In the genomic region with DNA sequence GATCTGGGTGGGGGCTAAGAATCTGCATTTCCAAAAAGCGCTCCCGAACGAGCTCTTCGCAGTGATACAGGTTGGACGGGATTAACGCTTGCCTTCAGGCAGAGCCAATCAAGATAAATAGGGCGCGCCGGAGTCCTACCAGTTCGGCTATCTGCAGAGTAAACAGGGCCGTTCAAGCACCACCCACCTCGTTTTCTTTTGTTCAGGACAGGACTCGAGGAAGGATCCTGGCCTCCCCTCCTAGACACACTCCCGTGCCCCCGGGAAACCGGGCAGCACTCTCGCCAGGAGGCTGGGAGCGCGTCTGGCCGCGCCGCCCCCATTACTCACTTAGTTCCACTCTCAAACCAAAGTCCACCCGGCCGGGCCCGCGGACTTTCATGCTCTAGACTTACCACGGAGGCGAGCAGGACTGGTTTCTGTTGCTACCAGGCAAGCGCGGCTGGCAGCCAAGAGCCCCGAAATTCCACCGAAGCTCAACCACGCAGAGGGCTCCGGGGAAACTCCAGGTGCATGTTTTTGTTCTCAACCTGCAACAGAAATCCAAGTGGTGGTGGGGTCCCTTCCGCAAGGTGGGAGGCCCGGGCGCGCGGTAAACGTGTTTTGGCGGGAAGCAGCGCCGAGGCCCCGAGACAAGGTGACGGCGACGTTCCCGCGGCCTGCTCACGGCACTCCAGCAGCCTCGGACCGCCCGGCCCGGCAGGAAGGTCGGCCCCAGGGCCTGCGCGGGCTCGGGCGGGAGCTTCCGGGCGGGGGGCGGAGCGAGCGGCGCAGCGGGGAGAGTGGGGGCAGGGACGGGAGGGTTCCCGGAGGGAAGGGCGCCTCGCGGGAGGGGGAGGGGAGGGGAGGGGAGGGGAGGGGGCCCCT, we compare ENCODE assay signal across 1 cellular context.
TF ChIP-seq lines count a peak whose summit lies in the region.

No MANE protein-coding gene starts in this region.

TF ChIP-seq in HepG2, 621 proteins besides CTCF, POLR2A, EP300 and RAD21 (continued from another document and continues in another):
- TF ChIP-seq, protein P1, sequence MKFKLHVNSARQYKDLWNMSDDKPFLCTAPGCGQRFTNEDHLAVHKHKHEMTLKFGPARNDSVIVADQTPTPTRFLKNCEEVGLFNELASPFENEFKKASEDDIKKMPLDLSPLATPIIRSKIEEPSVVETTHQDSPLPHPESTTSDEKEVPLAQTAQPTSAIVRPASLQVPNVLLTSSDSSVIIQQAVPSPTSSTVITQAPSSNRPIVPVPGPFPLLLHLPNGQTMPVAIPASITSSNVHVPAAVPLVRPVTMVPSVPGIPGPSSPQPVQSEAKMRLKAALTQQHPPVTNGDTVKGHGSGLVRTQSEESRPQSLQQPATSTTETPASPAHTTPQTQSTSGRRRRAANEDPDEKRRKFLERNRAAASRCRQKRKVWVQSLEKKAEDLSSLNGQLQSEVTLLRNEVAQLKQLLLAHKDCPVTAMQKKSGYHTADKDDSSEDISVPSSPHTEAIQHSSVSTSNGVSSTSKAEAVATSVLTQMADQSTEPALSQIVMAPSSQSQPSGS (CRISPR knock-in tag; IDR thresholded peaks at IDR 0.05), result 0 out of 2 replicates have a peak, but pooled peaks have one; percentile 14
- TF ChIP-seq ZNF496 (CRISPR knock-in tag; IDR thresholded peaks at IDR 0.05; ENCODE audit: insufficient replicate concordance) (no peak), ZNF558 (CRISPR knock-in tag; IDR thresholded peaks at IDR 0.05; ENCODE audit: borderline replicate concordance) (no peak; the same call in 1 of the 2 replicates), ZNF451 (CRISPR knock-in tag; IDR thresholded peaks at IDR 0.05) (0 out of 2 replicates have a peak, but pooled peaks have one; percentile 26), MTF1 (CRISPR knock-in tag; IDR thresholded peaks at IDR 0.05) (peak; percentile 70; the same call in 1 of the 2 replicates), PRMT3 (CRISPR knock-in tag; IDR thresholded peaks at IDR 0.05; ENCODE audit: borderline replicate concordance, low read depth) (no peak), TCF7L2 (IDR thresholded peaks at IDR 0.05; ENCODE audit: low read depth, low read length) (no peak), KLF16 (CRISPR knock-in tag; IDR thresholded peaks at IDR 0.05) (no peak), ZEB1 (IDR thresholded peaks at IDR 0.05; ENCODE audit: insufficient replicate concordance, low read depth) (no peak), RBM22 (optimal IDR thresholded peaks at IDR 0.05; ENCODE audit: low read length) (peak; percentile 98), SATB2 (CRISPR knock-in tag; IDR thresholded peaks at IDR 0.05) (no peak; the same call in 1 of the 2 replicates), HDAC6 (IDR thresholded peaks at IDR 0.05; ENCODE audit: low read depth, low read length) (0 out of 2 replicates have a peak, but pooled peaks have one; percentile 21), KAT7 (CRISPR knock-in tag; IDR thresholded peaks at IDR 0.05; ENCODE audit: borderline replicate concordance) (no peak), IRF2 (CRISPR knock-in tag; IDR thresholded peaks at IDR 0.05) (no peak), CBX1 (IDR thresholded peaks at IDR 0.05; ENCODE audit: low read depth) (no peak), ZNF550 (CRISPR knock-in tag; IDR thresholded peaks at IDR 0.05; ENCODE audit: borderline replicate concordance) (no peak), TCF12 (IDR thresholded peaks at IDR 0.05) (no peak), TCF12 (CRISPR knock-in tag; IDR thresholded peaks at IDR 0.05) (peak; percentile 20; the same call in 1 of the 2 replicates), ZNF331 (CRISPR knock-in tag; IDR thresholded peaks at IDR 0.05) (peak; percentile 66), ZSCAN29 (CRISPR knock-in tag; conservative IDR thresholded peaks at IDR 0.05) (no peak), ZNF564 (CRISPR knock-in tag; IDR thresholded peaks at IDR 0.05) (no peak; the same call in 1 of the 2 replicates), SMAD3 (CRISPR knock-in tag; IDR thresholded peaks at IDR 0.05) (peak; percentile 57; the same call in 1 of the 2 replicates), ZNF552 (CRISPR knock-in tag; IDR thresholded peaks at IDR 0.05; ENCODE audit: borderline replicate concordance) (no peak), ZNF563 (CRISPR knock-in tag; IDR thresholded peaks at IDR 0.05) (peak; percentile 16; the same call in 1 of the 2 replicates), ZNF468 (CRISPR knock-in tag; IDR thresholded peaks at IDR 0.05) (0 out of 2 replicates have a peak, but pooled peaks have one; percentile 77), NKX3-1 (CRISPR knock-in tag; IDR thresholded peaks at IDR 0.05) (peak; percentile 93), ZBTB1 (CRISPR knock-in tag; IDR thresholded peaks at IDR 0.05; ENCODE audit: borderline replicate concordance) (peak; percentile 44; the same call in 1 of the 2 replicates), U2AF2 (IDR thresholded peaks at IDR 0.05; ENCODE audit: low read depth, low read length) (no peak), ZNF530 (CRISPR knock-in tag; IDR thresholded peaks at IDR 0.05; ENCODE audit: low read depth) (no peak), ZFP36L2 (CRISPR knock-in tag; IDR thresholded peaks at IDR 0.05) (no peak), SIN3A (IDR thresholded peaks at IDR 0.05; ENCODE audit: borderline replicate concordance, low read depth, low read length) (no peak; the same call in 1 of the 2 replicates), GABPA (IDR thresholded peaks at IDR 0.05; ENCODE audit: low read depth, low read length) (peak; percentile 69), GABPA (CRISPR knock-in tag; IDR thresholded peaks at IDR 0.05; ENCODE audit: low read depth) (no peak), ZNF333 (CRISPR knock-in tag; IDR thresholded peaks at IDR 0.05; ENCODE audit: borderline replicate concordance) (0 out of 2 replicates have a peak, but pooled peaks have one; percentile 30), PHF8 (CRISPR knock-in tag; IDR thresholded peaks at IDR 0.05) (peak; percentile 41; the same call in 1 of the 2 replicates), ZNF713 (CRISPR knock-in tag; IDR thresholded peaks at IDR 0.05) (no peak), KDM4B (CRISPR knock-in tag; IDR thresholded peaks at IDR 0.05) (no peak)
- TF ChIP-seq, protein P2, sequence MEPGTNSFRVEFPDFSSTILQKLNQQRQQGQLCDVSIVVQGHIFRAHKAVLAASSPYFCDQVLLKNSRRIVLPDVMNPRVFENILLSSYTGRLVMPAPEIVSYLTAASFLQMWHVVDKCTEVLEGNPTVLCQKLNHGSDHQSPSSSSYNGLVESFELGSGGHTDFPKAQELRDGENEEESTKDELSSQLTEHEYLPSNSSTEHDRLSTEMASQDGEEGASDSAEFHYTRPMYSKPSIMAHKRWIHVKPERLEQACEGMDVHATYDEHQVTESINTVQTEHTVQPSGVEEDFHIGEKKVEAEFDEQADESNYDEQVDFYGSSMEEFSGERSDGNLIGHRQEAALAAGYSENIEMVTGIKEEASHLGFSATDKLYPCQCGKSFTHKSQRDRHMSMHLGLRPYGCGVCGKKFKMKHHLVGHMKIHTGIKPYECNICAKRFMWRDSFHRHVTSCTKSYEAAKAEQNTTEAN (CRISPR knock-in tag; conservative IDR thresholded peaks at IDR 0.05), result peak; percentile 78; the same call in 1 of the 2 replicates
- TF ChIP-seq, protein P3, sequence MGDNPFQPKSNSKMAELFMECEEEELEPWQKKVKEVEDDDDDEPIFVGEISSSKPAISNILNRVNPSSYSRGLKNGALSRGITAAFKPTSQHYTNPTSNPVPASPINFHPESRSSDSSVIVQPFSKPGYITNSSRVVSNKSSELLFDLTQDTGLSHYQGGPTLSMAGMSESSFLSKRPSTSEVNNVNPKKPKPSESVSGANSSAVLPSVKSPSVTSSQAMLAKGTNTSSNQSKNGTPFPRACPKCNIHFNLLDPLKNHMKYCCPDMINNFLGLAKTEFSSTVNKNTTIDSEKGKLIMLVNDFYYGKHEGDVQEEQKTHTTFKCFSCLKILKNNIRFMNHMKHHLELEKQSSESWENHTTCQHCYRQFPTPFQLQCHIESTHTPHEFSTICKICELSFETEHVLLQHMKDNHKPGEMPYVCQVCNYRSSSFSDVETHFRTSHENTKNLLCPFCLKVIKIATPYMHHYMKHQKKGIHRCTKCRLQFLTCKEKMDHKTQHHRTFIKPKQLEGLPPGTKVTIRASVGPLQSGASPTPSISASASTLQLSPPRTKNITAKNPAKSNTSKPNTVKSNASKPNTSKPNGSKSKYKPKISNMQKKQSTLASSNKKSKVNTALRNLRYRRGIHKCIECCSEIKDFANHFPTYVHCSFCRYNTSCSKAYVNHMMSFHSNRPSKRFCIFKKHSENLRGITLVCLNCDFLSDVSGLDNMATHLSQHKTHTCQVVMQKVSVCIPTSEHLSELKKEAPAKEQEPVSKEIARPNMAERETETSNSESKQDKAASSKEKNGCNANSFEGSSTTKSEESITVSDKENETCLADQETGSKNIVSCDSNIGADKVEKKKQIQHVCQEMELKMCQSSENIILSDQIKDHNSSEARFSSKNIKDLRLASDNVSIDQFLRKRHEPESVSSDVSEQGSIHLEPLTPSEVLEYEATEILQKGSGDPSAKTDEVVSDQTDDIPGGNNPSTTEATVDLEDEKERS (CRISPR knock-in tag; IDR thresholded peaks at IDR 0.05), result no peak
- TF ChIP-seq, protein P4, sequence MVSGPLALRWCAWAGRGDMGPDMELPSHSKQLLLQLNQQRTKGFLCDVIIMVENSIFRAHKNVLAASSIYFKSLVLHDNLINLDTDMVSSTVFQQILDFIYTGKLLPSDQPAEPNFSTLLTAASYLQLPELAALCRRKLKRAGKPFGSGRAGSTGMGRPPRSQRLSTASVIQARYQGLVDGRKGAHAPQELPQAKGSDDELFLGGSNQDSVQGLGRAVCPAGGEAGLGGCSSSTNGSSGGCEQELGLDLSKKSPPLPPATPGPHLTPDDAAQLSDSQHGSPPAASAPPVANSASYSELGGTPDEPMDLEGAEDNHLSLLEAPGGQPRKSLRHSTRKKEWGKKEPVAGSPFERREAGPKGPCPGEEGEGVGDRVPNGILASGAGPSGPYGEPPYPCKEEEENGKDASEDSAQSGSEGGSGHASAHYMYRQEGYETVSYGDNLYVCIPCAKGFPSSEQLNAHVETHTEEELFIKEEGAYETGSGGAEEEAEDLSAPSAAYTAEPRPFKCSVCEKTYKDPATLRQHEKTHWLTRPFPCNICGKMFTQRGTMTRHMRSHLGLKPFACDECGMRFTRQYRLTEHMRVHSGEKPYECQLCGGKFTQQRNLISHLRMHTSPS (CRISPR knock-in tag; IDR thresholded peaks at IDR 0.05; ENCODE audit: low read depth), result peak; percentile 23; the same call in 1 of the 2 replicates
- TF ChIP-seq, protein P5, sequence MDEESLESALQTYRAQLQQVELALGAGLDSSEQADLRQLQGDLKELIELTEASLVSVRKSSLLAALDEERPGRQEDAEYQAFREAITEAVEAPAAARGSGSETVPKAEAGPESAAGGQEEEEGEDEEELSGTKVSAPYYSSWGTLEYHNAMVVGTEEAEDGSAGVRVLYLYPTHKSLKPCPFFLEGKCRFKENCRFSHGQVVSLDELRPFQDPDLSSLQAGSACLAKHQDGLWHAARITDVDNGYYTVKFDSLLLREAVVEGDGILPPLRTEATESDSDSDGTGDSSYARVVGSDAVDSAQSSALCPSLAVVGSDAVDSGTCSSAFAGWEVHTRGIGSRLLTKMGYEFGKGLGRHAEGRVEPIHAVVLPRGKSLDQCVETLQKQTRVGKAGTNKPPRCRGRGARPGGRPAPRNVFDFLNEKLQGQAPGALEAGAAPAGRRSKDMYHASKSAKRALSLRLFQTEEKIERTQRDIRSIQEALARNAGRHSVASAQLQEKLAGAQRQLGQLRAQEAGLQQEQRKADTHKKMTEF (CRISPR knock-in tag; IDR thresholded peaks at IDR 0.05), result no peak
- TF ChIP-seq, protein P6, sequence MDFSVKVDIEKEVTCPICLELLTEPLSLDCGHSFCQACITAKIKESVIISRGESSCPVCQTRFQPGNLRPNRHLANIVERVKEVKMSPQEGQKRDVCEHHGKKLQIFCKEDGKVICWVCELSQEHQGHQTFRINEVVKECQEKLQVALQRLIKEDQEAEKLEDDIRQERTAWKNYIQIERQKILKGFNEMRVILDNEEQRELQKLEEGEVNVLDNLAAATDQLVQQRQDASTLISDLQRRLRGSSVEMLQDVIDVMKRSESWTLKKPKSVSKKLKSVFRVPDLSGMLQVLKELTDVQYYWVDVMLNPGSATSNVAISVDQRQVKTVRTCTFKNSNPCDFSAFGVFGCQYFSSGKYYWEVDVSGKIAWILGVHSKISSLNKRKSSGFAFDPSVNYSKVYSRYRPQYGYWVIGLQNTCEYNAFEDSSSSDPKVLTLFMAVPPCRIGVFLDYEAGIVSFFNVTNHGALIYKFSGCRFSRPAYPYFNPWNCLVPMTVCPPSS (IDR thresholded peaks at IDR 0.05), result no peak
- TF ChIP-seq, protein P7, sequence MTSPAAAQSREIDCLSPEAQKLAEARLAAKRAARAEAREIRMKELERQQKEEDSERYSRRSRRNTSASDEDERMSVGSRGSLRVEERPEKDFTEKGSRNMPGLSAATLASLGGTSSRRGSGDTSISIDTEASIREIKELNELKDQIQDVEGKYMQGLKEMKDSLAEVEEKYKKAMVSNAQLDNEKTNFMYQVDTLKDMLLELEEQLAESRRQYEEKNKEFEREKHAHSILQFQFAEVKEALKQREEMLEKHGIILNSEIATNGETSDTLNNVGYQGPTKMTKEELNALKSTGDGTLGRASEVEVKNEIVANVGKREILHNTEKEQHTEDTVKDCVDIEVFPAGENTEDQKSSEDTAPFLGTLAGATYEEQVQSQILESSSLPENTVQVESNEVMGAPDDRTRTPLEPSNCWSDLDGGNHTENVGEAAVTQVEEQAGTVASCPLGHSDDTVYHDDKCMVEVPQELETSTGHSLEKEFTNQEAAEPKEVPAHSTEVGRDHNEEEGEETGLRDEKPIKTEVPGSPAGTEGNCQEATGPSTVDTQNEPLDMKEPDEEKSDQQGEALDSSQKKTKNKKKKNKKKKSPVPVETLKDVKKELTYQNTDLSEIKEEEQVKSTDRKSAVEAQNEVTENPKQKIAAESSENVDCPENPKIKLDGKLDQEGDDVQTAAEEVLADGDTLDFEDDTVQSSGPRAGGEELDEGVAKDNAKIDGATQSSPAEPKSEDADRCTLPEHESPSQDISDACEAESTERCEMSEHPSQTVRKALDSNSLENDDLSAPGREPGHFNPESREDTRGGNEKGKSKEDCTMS (CRISPR knock-in tag; conservative IDR thresholded peaks at IDR 0.05), result no peak
- TF ChIP-seq, protein P8, sequence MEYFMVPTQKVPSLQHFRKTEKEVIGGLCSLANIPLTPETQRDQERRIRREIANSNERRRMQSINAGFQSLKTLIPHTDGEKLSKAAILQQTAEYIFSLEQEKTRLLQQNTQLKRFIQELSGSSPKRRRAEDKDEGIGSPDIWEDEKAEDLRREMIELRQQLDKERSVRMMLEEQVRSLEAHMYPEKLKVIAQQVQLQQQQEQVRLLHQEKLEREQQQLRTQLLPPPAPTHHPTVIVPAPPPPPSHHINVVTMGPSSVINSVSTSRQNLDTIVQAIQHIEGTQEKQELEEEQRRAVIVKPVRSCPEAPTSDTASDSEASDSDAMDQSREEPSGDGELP (IDR thresholded peaks at IDR 0.05; ENCODE audit: borderline replicate concordance, low read depth), result no peak; the same call in 1 of the 2 replicates
- TF ChIP-seq, protein P9, sequence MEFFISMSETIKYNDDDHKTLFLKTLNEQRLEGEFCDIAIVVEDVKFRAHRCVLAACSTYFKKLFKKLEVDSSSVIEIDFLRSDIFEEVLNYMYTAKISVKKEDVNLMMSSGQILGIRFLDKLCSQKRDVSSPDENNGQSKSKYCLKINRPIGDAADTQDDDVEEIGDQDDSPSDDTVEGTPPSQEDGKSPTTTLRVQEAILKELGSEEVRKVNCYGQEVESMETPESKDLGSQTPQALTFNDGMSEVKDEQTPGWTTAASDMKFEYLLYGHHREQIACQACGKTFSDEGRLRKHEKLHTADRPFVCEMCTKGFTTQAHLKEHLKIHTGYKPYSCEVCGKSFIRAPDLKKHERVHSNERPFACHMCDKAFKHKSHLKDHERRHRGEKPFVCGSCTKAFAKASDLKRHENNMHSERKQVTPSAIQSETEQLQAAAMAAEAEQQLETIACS (CRISPR knock-in tag; IDR thresholded peaks at IDR 0.05), result peak; percentile 52; the same call in 1 of the 2 replicates
- TF ChIP-seq, protein P10, sequence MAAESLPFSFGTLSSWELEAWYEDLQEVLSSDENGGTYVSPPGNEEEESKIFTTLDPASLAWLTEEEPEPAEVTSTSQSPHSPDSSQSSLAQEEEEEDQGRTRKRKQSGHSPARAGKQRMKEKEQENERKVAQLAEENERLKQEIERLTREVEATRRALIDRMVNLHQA (CRISPR knock-in tag; IDR thresholded peaks at IDR 0.05), result no peak
